In genomic region chr5:141640698-141641097, GRCh38 we compare ENCODE assay signal across 18 cellular contexts. TPM values are rescaled to one million over a fixed set of nuclear protein-coding genes. Genes with fewer than 3 reads are reported as not detected.
DNase-seq lines count a peak whose midpoint lies in the region; ATAC-seq and TF ChIP-seq lines count a peak whose summit lies in the region.
"Had no signal": no experiment of that assay in that cellular context is flagged by ENCODE, and none has a peak within 500 bp of the region (broad histone marks: within the 10 kb centered on the region; RNA-seq: fewer than 3 reads in every experiment).

No MANE protein-coding gene starts in this region.

- no peak overlapping the region for H3K4me3 Mint-ChIP-seq in T-cell
- H3K4me3 Mint-ChIP-seq: B cell, HFFc6 had no signal

- no peaks in the 10 kb centered on the region for H3K27me3 ChIP-seq in aorta (ENCODE audit: control insufficient read depth in 1 of 2, insufficient read depth in 2 of 2, low read length in 1 of 2)

- peaks cover 17 to 20% (median 18%) of the 10 kb centered on the region in 3 donors for H3K4me1 Mint-ChIP-seq in T-cell

- no peak for TF ChIP-seq CTCF in coronary artery (IDR thresholded peaks at IDR 0.05)

- H3K27ac ChIP-seq in coronary artery (no peak overlapping the region), aorta (ENCODE audit: low read depth in 1 of 2, low read length in 2 of 2) (no peak overlapping the region)
- H3K27ac ChIP-seq: HL-60 had no signal

- CTCF ChIA-PET in T-cell (lab: Charles Lee): interaction anchor here (0.6 to 0.8 kb wide), 2 partner anchors 10 to 922 kb away, joined by 3 read pairs; no protein-coding TSS in a partner anchor

- H3K9me3 Mint-ChIP-seq in activated naive CD4-positive, alpha-beta T cell treated with anti-CD3 and anti-CD28 coated beads, Interleukin-2, amount 50 U/mL, for 72 hours: no peaks in the 10 kb centered on the region
- H3K9me3 Mint-ChIP-seq in T-cell: no peaks in the 10 kb centered on the region
- H3K9me3 Mint-ChIP-seq: HFFc6 had no signal

- H3K27me3 Mint-ChIP-seq in T-cell: no peaks in the 10 kb centered on the region
- H3K27me3 Mint-ChIP-seq: B cell had no signal

- H3K4me1 ChIP-seq in aorta (ENCODE audit: control insufficient read depth in 1 of 2, insufficient read depth in 2 of 2, low read length in 2 of 2): no peaks in the 10 kb centered on the region

- POLR2A ChIA-PET in T-cell (lab: Charles Lee): no interaction called here

- no peak for ATAC-seq in activated naive CD4-positive, alpha-beta T cell treated with anti-CD3 and anti-CD28 coated beads, Interleukin-2, amount 50 U/mL, for 72 hours
- ATAC-seq in T-cell (replicated peaks in 1 of 4) (no peak), aorta (ENCODE audit: low FRiP score) (no peak), HG02763 (IDR thresholded peaks at IDR 0.05; ENCODE audit: unreplicated experiment) (no peak)

- no peaks in the 10 kb centered on the region for H3K9me3 ChIP-seq in aorta (ENCODE audit: control insufficient read depth, low read length)

- H3K36me3 ChIP-seq in aorta (ENCODE audit: control insufficient read depth in 1 of 2, insufficient read depth in 2 of 2, low read length in 1 of 2): peaks cover 0 to 6% of the 10 kb centered on the region in 2 donors

- H3K36me3 Mint-ChIP-seq in activated naive CD4-positive, alpha-beta T cell treated with anti-CD3 and anti-CD28 coated beads, Interleukin-2, amount 50 U/mL, for 72 hours: peaks cover 13 to 16% of the 10 kb centered on the region in 2 donors
- H3K36me3 Mint-ChIP-seq in T-cell: peaks cover 18% of the 10 kb centered on the region

- no peak for DNase-seq in activated naive CD4-positive, alpha-beta T cell treated with anti-CD3 and anti-CD28 coated beads, Interleukin-2, amount 50 U/mL, for 72 hours (ENCODE audit: low spot score in 2 of 2)
- no peak for DNase-seq in activated naive CD4-positive, alpha-beta T cell (lab: John Stamatoyannopoulos, UW)
- DNase-seq in T-cell (no peak), coronary artery (ENCODE audit: low spot score) (peak; percentile 46), aorta (no peak), NCI-H2107 treated with DMSO at 0.1 percent for 48 hours (lab: John Stamatoyannopoulos, UW; ENCODE audit: unreplicated experiment) (no peak)
- DNase-seq: ACHN, DMS 273 treated with DMSO at 0.1 percent for 48 hours, HFFc6, KG1, NCI-H1105, NCI-H187, NCI-H2171 treated with DMSO at 0.1 percent for 48 hours, NCI-H774, Right ventricle myocardium superior had no signal

- intact Hi-C loops in aorta (cut with DNase I): no loop called here

- peak overlapping the region; percentile 24 to 89 for H3K27ac Mint-ChIP-seq in activated naive CD4-positive, alpha-beta T cell treated with anti-CD3 and anti-CD28 coated beads, Interleukin-2, amount 50 U/mL, for 72 hours
- H3K27ac Mint-ChIP-seq in T-cell: peak overlapping the region; percentile 28 to 69
- H3K27ac Mint-ChIP-seq: B cell, HFFc6 had no signal

- 80 to 83% methylated on average over 8 to 9 of the region's 9 CpGs for WGBS in aorta, 2 donors

- H3K4me3 ChIP-seq in coronary artery: no peak overlapping the region
- H3K4me3 ChIP-seq in aorta (ENCODE audit: low read length in 2 of 2): no peak overlapping the region

RNA-seq across cellular contexts. Expression of gene RELL2, which starts 3.9 kb away (rescaled TPM):
- total RNA-seq in activated naive CD4-positive, alpha-beta T cell treated with anti-CD3 and anti-CD28 coated beads, Interleukin-2, amount 50 U/mL, for 72 hours: 10 to 100 TPM; 22.2 to 34.2 TPM
- total RNA-seq in T-cell (10 to 100 TPM; 15.3 to 30.7 (median 26.0) TPM), aorta (1 to 10 TPM; 1.5 to 1.9 TPM)
- 1 to 10 TPM in 1 of 2 donors, under 1 TPM in 1; 0.63 to 2.9 TPM for polyA plus RNA-seq in aorta

RNA-seq across cellular contexts. Expression of gene HDAC3, which starts 4.0 kb away (rescaled TPM):
- total RNA-seq in activated naive CD4-positive, alpha-beta T cell treated with anti-CD3 and anti-CD28 coated beads, Interleukin-2, amount 50 U/mL, for 72 hours: 100 to 1,000 TPM in 1 of 2 donors, 10 to 100 TPM in 1; 70.7 to 110 TPM
- total RNA-seq in T-cell: 10 to 100 TPM; 68.5 to 78.5 (median 73.8) TPM
- total RNA-seq in aorta: 10 to 100 TPM; 52.4 to 54.3 TPM
- polyA plus RNA-seq in aorta: 10 to 100 TPM; 21.3 to 86.8 TPM

RNA-seq across cellular contexts. Expression of gene FCHSD1, which starts 10.5 kb away (rescaled TPM):
- total RNA-seq in activated naive CD4-positive, alpha-beta T cell treated with anti-CD3 and anti-CD28 coated beads, Interleukin-2, amount 50 U/mL, for 72 hours: 10 to 100 TPM; 44.9 to 62.9 TPM
- total RNA-seq in T-cell (100 to 1,000 TPM in 3 of 5 donors, 10 to 100 TPM in 2; 68.5 to 103 (median 101) TPM), aorta (10 to 100 TPM; 33.1 to 47.3 TPM)
- 10 to 100 TPM in 1 of 2 donors, 1 to 10 TPM in 1; 9.4 to 59.7 TPM for polyA plus RNA-seq in aorta

RNA-seq across cellular contexts. Expression of gene DIAPH1, which starts 21.9 kb away (rescaled TPM):
- total RNA-seq in activated naive CD4-positive, alpha-beta T cell treated with anti-CD3 and anti-CD28 coated beads, Interleukin-2, amount 50 U/mL, for 72 hours: 100 to 1,000 TPM; 184 to 216 TPM
- 100 to 1,000 TPM; 190 to 271 (median 211) TPM for total RNA-seq in T-cell
- 100 to 1,000 TPM in 1 of 2 donors, 10 to 100 TPM in 1; 93.4 to 125 TPM for total RNA-seq in aorta
- 10 to 100 TPM; 30.8 to 44.1 TPM for polyA plus RNA-seq in aorta

RNA-seq across cellular contexts. Expression of gene ARAP3, which starts 41.3 kb away (rescaled TPM):
- 1 to 10 TPM; 2.7 to 8.3 TPM for total RNA-seq in activated naive CD4-positive, alpha-beta T cell treated with anti-CD3 and anti-CD28 coated beads, Interleukin-2, amount 50 U/mL, for 72 hours
- total RNA-seq in T-cell (10 to 100 TPM in 3 of 5 donors, 1 to 10 TPM in 2; 1.2 to 25.6 (median 20.5) TPM), aorta (10 to 100 TPM; 21.4 to 34.2 TPM)
- 10 to 100 TPM in 1 of 2 donors, 1 to 10 TPM in 1; 1.8 to 14.1 TPM for polyA plus RNA-seq in aorta

Comparison
In these comparisons a context has a peak if more than half of its experiments do, and no peak if none do; other contexts are left out.
1. RNA of gene RELL2, which starts 3.9 kb away (total RNA-seq): 22.2 to 34.2 TPM in activated naive CD4-positive, alpha-beta T cell treated with anti-CD3 and anti-CD28 coated beads, Interleukin-2, amount 50 U/mL, for 72 hours and 15.3 to 30.7 TPM in T-cell; 1.5 to 1.9 TPM in aorta; every median in the first group is over 4 times any median in the second.